ENCODE assay signal across 19 cellular contexts in the genomic region with DNA sequence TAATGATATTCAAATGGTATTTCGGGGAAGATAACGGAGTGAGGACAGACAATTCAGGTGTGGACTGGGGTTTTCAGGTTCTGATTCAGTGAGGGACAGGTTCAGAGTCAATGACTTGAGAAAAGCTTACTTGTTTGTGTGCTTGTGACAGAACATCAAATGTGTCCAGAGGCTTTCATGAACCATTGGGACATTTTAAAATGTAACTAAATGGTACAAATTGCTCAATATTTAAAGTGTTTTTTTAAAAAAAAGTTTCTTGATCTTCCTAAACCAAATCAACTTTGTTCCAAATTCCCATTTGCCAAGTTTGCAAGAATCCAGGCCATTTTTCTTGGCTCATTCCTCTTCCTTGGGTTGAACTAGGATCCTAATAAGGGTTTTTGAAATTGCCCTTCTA.
"Had no signal": no experiment of that assay in that cellular context is flagged by ENCODE, and none has a peak within 500 bp of the region (broad histone marks: within the 10 kb centered on the region; RNA-seq: fewer than 3 reads in every experiment).

No MANE protein-coding gene starts in this region.

- H3K4me1 Mint-ChIP-seq: naive thymus-derived CD4-positive, alpha-beta T cell; stimulated activated effector memory CD8-positive, alpha-beta T cell treated with anti-CD3 and anti-CD28 coated beads, Interleukin-12 subunit alpha, Interleukin-12 subunit beta, amount 100 ng/mL, for 72 hours had no signal

- DNase-seq: caudate nucleus; colonic mucosa; effector CD4-positive, alpha-beta T cell; endodermal cell; foreskin melanocyte; heart left ventricle; hypothalamus; left cardiac atrium; left ventricle myocardium superior; naive thymus-derived CD4-positive, alpha-beta T cell; nephron progenitor cell; posterior cingulate gyrus; right cardiac atrium; stimulated activated CD4-positive, alpha-beta T cell treated with anti-CD3 and anti-CD28 coated beads, Interleukin-2, amount 100 ng/mL, for 48 hours; transverse colon had no signal

- H3K36me3 ChIP-seq: colonic mucosa, heart left ventricle, neutrophil, transverse colon had no signal

- H3K9me3 ChIP-seq: colonic mucosa, heart left ventricle, neutrophil, transverse colon had no signal

- H3K4me3 ChIP-seq: colonic mucosa, heart left ventricle, smooth muscle cell, transverse colon had no signal

- H3K4me2 ChIP-seq: smooth muscle cell had no signal

- H3K27ac Mint-ChIP-seq: endodermal cell; naive thymus-derived CD4-positive, alpha-beta T cell; nephron progenitor cell; stimulated activated effector memory CD8-positive, alpha-beta T cell treated with anti-CD3 and anti-CD28 coated beads, Interleukin-12 subunit alpha, Interleukin-12 subunit beta, amount 100 ng/mL, for 72 hours; stimulated activated naive CD8-positive, alpha-beta T cell treated with anti-CD3 and anti-CD28 coated beads, Interleukin-15, Interleukin-2, amounts not matched to agents 100 ng/mL and 50 ng/mL, for 24 hours had no signal

- H3K27ac ChIP-seq: colonic mucosa, heart left ventricle, neutrophil, transverse colon had no signal

- H3K27me3 ChIP-seq: colonic mucosa, heart left ventricle, neutrophil, transverse colon had no signal

- H3K4me3 Mint-ChIP-seq: endodermal cell; naive thymus-derived CD4-positive, alpha-beta T cell; nephron progenitor cell; stimulated activated effector memory CD8-positive, alpha-beta T cell treated with anti-CD3 and anti-CD28 coated beads, Interleukin-12 subunit alpha, Interleukin-12 subunit beta, amount 100 ng/mL, for 72 hours; stimulated activated naive CD8-positive, alpha-beta T cell treated with anti-CD3 and anti-CD28 coated beads, Interleukin-15, Interleukin-2, amounts not matched to agents 100 ng/mL and 50 ng/mL, for 24 hours had no signal

- ATAC-seq: heart left ventricle; left ventricle myocardium superior; naive thymus-derived CD4-positive, alpha-beta T cell; stimulated activated effector memory CD8-positive, alpha-beta T cell treated with anti-CD3 and anti-CD28 coated beads, Interleukin-12 subunit alpha, Interleukin-12 subunit beta, amount 100 ng/mL, for 72 hours had no signal

- H3K9me3 Mint-ChIP-seq: endodermal cell; nephron progenitor cell; stimulated activated effector memory CD8-positive, alpha-beta T cell treated with anti-CD3 and anti-CD28 coated beads, Interleukin-12 subunit alpha, Interleukin-12 subunit beta, amount 100 ng/mL, for 72 hours; stimulated activated naive CD8-positive, alpha-beta T cell treated with anti-CD3 and anti-CD28 coated beads, Interleukin-15, Interleukin-2, amounts not matched to agents 100 ng/mL and 50 ng/mL, for 24 hours had no signal

- H3K36me3 Mint-ChIP-seq: naive thymus-derived CD4-positive, alpha-beta T cell; stimulated activated effector memory CD8-positive, alpha-beta T cell treated with anti-CD3 and anti-CD28 coated beads, Interleukin-12 subunit alpha, Interleukin-12 subunit beta, amount 100 ng/mL, for 72 hours had no signal
